In genomic region chr12:115760231-115760630, GRCh38 we compare ENCODE assay signal across 26 cellular contexts.
"Had no signal": no experiment of that assay in that cellular context is flagged by ENCODE, and none has a peak within 500 bp of the region (broad histone marks: within the 10 kb centered on the region; RNA-seq: fewer than 3 reads in every experiment).

No MANE protein-coding gene starts in this region.

- H3K27me3 ChIP-seq: uterus had no signal

- ATAC-seq: esophagus mucosa; gastrocnemius medialis; left lung; mucosa of descending colon; natural killer cell treated with Interleukin-12 subunit alpha and Interleukin-12 subunit beta and Interleukin-15 and Interleukin-18, amount 100 ng/mL, for 72 hours; pancreas; right lobe of liver; stimulated activated naive CD8-positive, alpha-beta T cell treated with anti-CD3 and anti-CD28 coated beads, Interleukin-15, amount 100 ng/mL, for 72 hours; upper lobe of right lung had no signal

- H3K36me3 ChIP-seq: gastrocnemius medialis, left lung, neutrophil, pancreas, right lobe of liver, suprapubic skin, transverse colon, upper lobe of right lung, uterus had no signal

- DNase-seq: cortex of kidney; effector CD4-positive, alpha-beta T cell; foreskin fibroblast; gastrocnemius medialis; head of caudate nucleus; kidney; left lung; mesenchymal stem cell; mucosa of descending colon; naive B cell; pancreas; right lobe of liver; small intestine; stimulated activated CD4-positive, alpha-beta T cell treated with anti-CD3 and anti-CD28 coated beads, Interleukin-12 subunit alpha, Interleukin-12 subunit beta, amount 100 ng/mL, for 4 hours; stimulated activated CD4-positive, alpha-beta T cell treated with anti-CD3 and anti-CD28 coated beads, Interleukin-1b, Interleukin-23, amount 100 ng/mL, for 48 hours; stimulated activated CD4-positive, alpha-beta T cell treated with anti-CD3 and anti-CD28 coated beads, Interleukin-4, amount 100 ng/mL, for 1 hour; stimulated activated CD8-positive, alpha-beta memory T cell treated with anti-CD3 and anti-CD28 coated beads, Interleukin-4, amount 100 ng/mL, for 48 hours; stimulated activated naive CD4-positive, alpha-beta T cell; stimulated activated naive CD8-positive, alpha-beta T cell treated with anti-CD3 and anti-CD28 coated beads, Interleukin-15, amount 100 ng/mL, for 72 hours; transverse colon; upper lobe of right lung; uterus had no signal

- H3K9me3 ChIP-seq: gastrocnemius medialis, left lung, mucosa of descending colon, neutrophil, pancreas, right lobe of liver, suprapubic skin, transverse colon, upper lobe of right lung, uterus had no signal

- H3K4me3 ChIP-seq: gastrocnemius medialis, left lung, mucosa of descending colon, pancreas, right lobe of liver, suprapubic skin, transverse colon, upper lobe of right lung, uterus had no signal

- H3K27ac ChIP-seq: left lung, neutrophil, pancreas, right lobe of liver, suprapubic skin, transverse colon, upper lobe of right lung had no signal

- H3K4me1 ChIP-seq: gastrocnemius medialis, left lung, pancreas, right lobe of liver, suprapubic skin, transverse colon, upper lobe of right lung, uterus had no signal
